ENCODE assay signal across 1 cellular context in genomic region chr5:90638878-90639277, GRCh38.
TF ChIP-seq lines count a peak whose summit lies in the region.

No MANE protein-coding gene starts in this region.

TF ChIP-seq in K562, 482 proteins besides CTCF, POLR2A, EP300 and RAD21 (continued from another document and continues in another):
- peak; percentile 55; the same call in 1 of the 2 replicates for TF ChIP-seq ZBTB40 (IDR thresholded peaks at IDR 0.05)
- no peak for TF ChIP-seq ZBTB40 (CRISPR knock-in tag; IDR thresholded peaks at IDR 0.05)
- TF ChIP-seq ZNF354B (CRISPR knock-in tag; IDR thresholded peaks at IDR 0.05) = no peak
- TF ChIP-seq RB1 (IDR thresholded peaks at IDR 0.05; ENCODE audit: low read depth) = no peak
- no peak for TF ChIP-seq THAP7 (CRISPR knock-in tag; IDR thresholded peaks at IDR 0.05)
- TF ChIP-seq SMAD4 (CRISPR knock-in tag; conservative IDR thresholded peaks at IDR 0.05) = peak; percentile 48; the same call in 1 of the 2 replicates
- TF ChIP-seq GATA2 (CRISPR knock-in tag; IDR thresholded peaks at IDR 0.05) = no peak
- no peak for TF ChIP-seq HMGXB4 (CRISPR knock-in tag; IDR thresholded peaks at IDR 0.05)
- no peak for TF ChIP-seq ZBTB11 (CRISPR knock-in tag; IDR thresholded peaks at IDR 0.05)
- TF ChIP-seq ZNF165 (CRISPR knock-in tag; IDR thresholded peaks at IDR 0.05; ENCODE audit: borderline replicate concordance) = no peak
- TF ChIP-seq FOXM1 (IDR thresholded peaks at IDR 0.05; ENCODE audit: low read depth) = peak; percentile 53; the same call in 1 of the 2 replicates
- no peak for TF ChIP-seq FOXM1 (CRISPR knock-in tag; IDR thresholded peaks at IDR 0.05; ENCODE audit: low read depth)
- no peak for TF ChIP-seq PRMT5 (CRISPR knock-in tag; IDR thresholded peaks at IDR 0.05)
- no peak for TF ChIP-seq JUND (IDR thresholded peaks at IDR 0.05; ENCODE audit: borderline replicate concordance, low read depth, low read length)
- TF ChIP-seq JUND (tag; IDR thresholded peaks at IDR 0.05; ENCODE audit: borderline replicate concordance, low read depth, low read length) = peak; percentile 48; the same call in 2 of the 3 replicates
- TF ChIP-seq ZBTB33 (CRISPR knock-in tag; IDR thresholded peaks at IDR 0.05) = peak; percentile 57
- TF ChIP-seq SMARCC2 (IDR thresholded peaks at IDR 0.05; ENCODE audit: low read depth) = peak; percentile 73
- TF ChIP-seq TAF9B (IDR thresholded peaks at IDR 0.05; ENCODE audit: partially characterized antibody) = no peak
- no peak for TF ChIP-seq ETV5 (CRISPR knock-in tag; IDR thresholded peaks at IDR 0.05; ENCODE audit: low read depth)
- no peak for TF ChIP-seq ATF4 (CRISPR knock-in tag; IDR thresholded peaks at IDR 0.05)
- peak; percentile 59; the same call in 1 of the 2 replicates for TF ChIP-seq CHAMP1 (IDR thresholded peaks at IDR 0.05)
- 0 out of 2 replicates have a peak, but pooled peaks have one; percentile 22 for TF ChIP-seq NCOR1 (IDR thresholded peaks at IDR 0.05)
- no peak for TF ChIP-seq NR4A1 (CRISPR knock-in tag; IDR thresholded peaks at IDR 0.05)
- TF ChIP-seq NR4A1 (tag; IDR thresholded peaks at IDR 0.05) = no peak
- TF ChIP-seq ETS2 (tag; IDR thresholded peaks at IDR 0.05; ENCODE audit: borderline replicate concordance, poor library complexity, severe bottlenecking) = no peak
- peak; percentile 48 for TF ChIP-seq E2F8 (IDR thresholded peaks at IDR 0.05; ENCODE audit: low read depth, partially characterized antibody)
- peak; percentile 74 for TF ChIP-seq ZNF280A (IDR thresholded peaks at IDR 0.05; ENCODE audit: low read depth, partially characterized antibody)
- no peak for TF ChIP-seq PTRF (tag; IDR thresholded peaks at IDR 0.05)
- no peak for TF ChIP-seq EGR1 (conservative IDR thresholded peaks at IDR 0.05)
